Comparison of ENCODE assay signal across 23 cellular contexts in genomic region chr11:123582992-123583504, GRCh38.
DNase-seq lines count a peak whose midpoint lies in the region; ATAC-seq, FAIRE-seq and TF ChIP-seq lines count a peak whose summit lies in the region.
"Had no signal": no experiment of that assay in that cellular context is flagged by ENCODE, and none has a peak within 500 bp of the region (broad histone marks: within the 10 kb centered on the region; RNA-seq: fewer than 3 reads in every experiment).

No MANE protein-coding gene starts in this region.

- no peaks in the 10 kb centered on the region for H3K36me3 ChIP-seq in IMR-90 (ENCODE audit: control insufficient read depth, insufficient read depth, low read length)
- no peaks in the 10 kb centered on the region for H3K36me3 ChIP-seq in HAP-1 (replicated peaks)
- no peaks in the 10 kb centered on the region for H3K36me3 ChIP-seq in mucosa of descending colon (ENCODE audit: low read depth)
- H3K36me3 ChIP-seq: BLaER1 treated with 17β-estradiol and CSF1 and Interleukin-3, amounts not matched to agents 10 nM and 100 nM; SJSA1 had no signal

- H3K4me2 ChIP-seq in IMR-90 (ENCODE audit: low read depth, low read length), result no peak overlapping the region
- H3K4me2 ChIP-seq: BLaER1 treated with 17β-estradiol and CSF1 and Interleukin-3, amounts not matched to agents 10 nM and 100 nM; PC-9 had no signal

- H3K18ac ChIP-seq in IMR-90 (ENCODE audit: low read depth, low read length), result no peak overlapping the region

- H3K14ac ChIP-seq in IMR-90 (replicated peaks; ENCODE audit: low read depth, low read length), result no peak overlapping the region; the same call in 1 of the 2 replicates

- no peak for TF ChIP-seq CTCF in IMR-90 (conservative IDR thresholded peaks at IDR 0.05; ENCODE audit: low read depth, low read length)
- TF ChIP-seq CTCF in endothelial cell (IDR thresholded peaks at IDR 0.05; ENCODE audit: unreplicated experiment), result no peak
- TF ChIP-seq CTCF in mucosa of descending colon (IDR thresholded peaks at IDR 0.05), result no peak

- peak overlapping the region; percentile 72 for H3K4me3 Mint-ChIP-seq in endothelial cell (ENCODE audit: unreplicated experiment)
- H3K4me3 Mint-ChIP-seq: CD4-positive, alpha-beta T cell; HFFc6; T-cell had no signal

- peak; percentile 23 for FAIRE-seq in H54 (lab: Jason Lieb, UNC)
- FAIRE-seq in urothelium cell line (lab: Jason Lieb, UNC), result peak; percentile 88
- FAIRE-seq: A549, D721Med had no signal

- H4K91ac ChIP-seq in IMR-90 (ENCODE audit: insufficient read depth, low read depth, low read length), result no peak overlapping the region

- H3K27me3 ChIP-seq in IMR-90 (ENCODE audit: control insufficient read depth, insufficient read depth, low read length) (no peaks in the 10 kb centered on the region), HAP-1 (ENCODE audit: low read depth) (no peaks in the 10 kb centered on the region)
- H3K27me3 ChIP-seq: BLaER1 treated with 17β-estradiol and CSF1 and Interleukin-3, amounts not matched to agents 10 nM and 100 nM; SJSA1 had no signal

- H3K9me3 ChIP-seq in IMR-90 (ENCODE audit: control insufficient read depth, insufficient read depth, low read length) (no peaks in the 10 kb centered on the region), HAP-1 (no peaks in the 10 kb centered on the region), mucosa of descending colon (no peaks in the 10 kb centered on the region)
- H3K9me3 ChIP-seq: A549; BLaER1 treated with 17β-estradiol and CSF1 and Interleukin-3, amounts not matched to agents 10 nM and 100 nM; SJSA1 had no signal

- POLR2A ChIA-PET in IMR-90 (lab: Charles Lee; ENCODE audit: unreplicated experiment), result no interaction called here

- peaks cover 22% of the 10 kb centered on the region for H3K27me3 Mint-ChIP-seq in endothelial cell (ENCODE audit: unreplicated experiment)
- H3K27me3 Mint-ChIP-seq: CD4-positive, alpha-beta T cell; T-cell had no signal

- peaks cover 7% of the 10 kb centered on the region for H3K9me1 ChIP-seq in IMR-90 (ENCODE audit: insufficient read depth, low read length)

- no peak overlapping the region for H2BK20ac ChIP-seq in IMR-90 (ENCODE audit: low read depth, low read length)

- H3K27ac ChIP-seq in IMR-90 (ENCODE audit: insufficient read depth, low read length), result no peak overlapping the region
- H3K27ac ChIP-seq: BLaER1 treated with 17β-estradiol and CSF1 and Interleukin-3, amounts not matched to agents 10 nM and 100 nM; PC-9; SJSA1 had no signal

- no peak overlapping the region for H4K8ac ChIP-seq in IMR-90 (ENCODE audit: low read depth in 2 of 2, low read length in 2 of 2)

- no peak overlapping the region for H2BK120ac ChIP-seq in IMR-90 (ENCODE audit: low read depth, low read length)

- no peak for TF ChIP-seq POLR2A in H54 (IDR thresholded peaks at IDR 0.05; ENCODE audit: low read depth, low read length)
- no peak for TF ChIP-seq POLR2A in IMR-90 (IDR thresholded peaks at IDR 0.05; ENCODE audit: low read depth, low read length)

- WGBS in IMR-90 (ENCODE audit: extremely low coverage in 2 of 2, insufficient read length in 1 of 2), 2 experiments, result 90% methylated on average over 10 of the region's 12 CpGs; no CpG with 5 or more reads in 1 of the 2 experiments

- no TSS peak for BruUV-seq in IMR-90 (replicated peaks; lab: Mats Ljungman, UMichigan)

- dilution Hi-C loops in IMR-90 (cut with HindIII; ENCODE audit: low sequenced_read_pairs, unreplicated experiment), result no loop called here

- ATAC-seq in IMR-90 (ENCODE audit: low read depth), result no peak
- no peak for ATAC-seq in GM21737 (IDR thresholded peaks at IDR 0.05; ENCODE audit: unreplicated experiment)
- ATAC-seq in mucosa of descending colon, result no peak
- ATAC-seq: A549, Right ventricle myocardium inferior, T-cell had no signal

- peak overlapping the region; percentile 13 for H2BK5ac ChIP-seq in IMR-90 (ENCODE audit: low read depth, low read length, poor library complexity, severe bottlenecking)

- no peak for TF ChIP-seq RAD21 in IMR-90 (IDR thresholded peaks at IDR 0.05; ENCODE audit: low read length)

- no peak overlapping the region for H2AK5ac ChIP-seq in IMR-90 (ENCODE audit: low read depth, low read length)

- peaks cover 25% of the 10 kb centered on the region for H3K36me3 Mint-ChIP-seq in endothelial cell (ENCODE audit: low read depth, unreplicated experiment)
- H3K36me3 Mint-ChIP-seq: T-cell had no signal

- no peak overlapping the region for H3K4ac ChIP-seq in IMR-90 (ENCODE audit: low read depth, low read length)

- H3K9ac ChIP-seq in IMR-90 (ENCODE audit: low read depth, low read length), result no peak overlapping the region
- H3K9ac ChIP-seq: BLaER1 treated with 17β-estradiol and CSF1 and Interleukin-3, amounts not matched to agents 10 nM and 100 nM had no signal

- peak overlapping the region; percentile 55 for H3K27ac Mint-ChIP-seq in endothelial cell (ENCODE audit: unreplicated experiment)
- H3K27ac Mint-ChIP-seq: CD4-positive, alpha-beta T cell; HFFc6; T-cell had no signal

- no peak overlapping the region for H2BK15ac ChIP-seq in IMR-90 (ENCODE audit: low read depth, low read length)

- no peaks in the 10 kb centered on the region for H3K9me3 Mint-ChIP-seq in endothelial cell (ENCODE audit: unreplicated experiment)
- H3K9me3 Mint-ChIP-seq: CD4-positive, alpha-beta T cell; HFFc6; T-cell had no signal

- intact Hi-C loops in IMR-90 (cut with micrococcal nuclease), result no loop called here
- intact Hi-C loops in mucosa of descending colon (cut with DNase I, micrococcal nuclease), result loop anchor here (5.0 to 10.0 kb wide), 2 partner anchors 124 to 132 kb away; no protein-coding TSS in a partner anchor

- peaks cover 48% of the 10 kb centered on the region for H3K4me1 Mint-ChIP-seq in endothelial cell (ENCODE audit: unreplicated experiment)

- H2AK9ac ChIP-seq in IMR-90 (replicated peaks; ENCODE audit: low read depth, low read length, poor library complexity), result no peak overlapping the region

- CTCF ChIA-PET in IMR-90 (lab: Yijun Ruan, JAX), result interaction anchor here (0.6 to 0.7 kb wide), 2 partner anchors 125 to 529 kb away, joined by 3 to 4 read pairs; no protein-coding TSS in a partner anchor

- no peak overlapping the region for H3K56ac ChIP-seq in IMR-90 (ENCODE audit: extremely low read depth, insufficient read depth, low read length)

- DNase-seq in H54 (ENCODE audit: insufficient read length, low spot score), result no peak
- DNase-seq in IMR-90, result no peak
- no peak for DNase-seq in endothelial cell (ENCODE audit: low spot score)
- DNase-seq in urothelium cell line (ENCODE audit: low spot score), result no peak
- no peak for DNase-seq in HAP-1 (ENCODE audit: low spot score in 2 of 2)
- DNase-seq in mucosa of descending colon, result no peak
- DNase-seq: AML-193; CD4-positive, alpha-beta T cell; HFFc6; Kasumi-1; NCI-H1105; NCI-H1436 treated with DMSO at 0.1 percent for 48 hours; NCI-H1930; NCI-H446 treated with DMSO at 0.1 percent for 48 hours; NCI-H526; PC-9; T-cell had no signal

- H3K4me1 ChIP-seq in IMR-90 (ENCODE audit: control insufficient read depth, insufficient read depth, low read length) (no peaks in the 10 kb centered on the region; the same call in 1 of the 2 replicates), HAP-1 (peaks cover 5% of the 10 kb centered on the region; the same call in 1 of the 2 replicates), mucosa of descending colon (ENCODE audit: low read depth) (peaks cover 9% of the 10 kb centered on the region)
- H3K4me1 ChIP-seq: SJSA1 had no signal

- in situ Hi-C loops in IMR-90 (cut with MboI; ENCODE audit: low sequenced_read_pairs) (loop anchor here (5.0 kb wide), 1 partner anchor 124 kb away; no protein-coding TSS in a partner anchor), HAP-1 (cut with MboI; ENCODE audit: low sequenced_read_pairs) (no loop called here)

- no peak overlapping the region for H3K23ac ChIP-seq in IMR-90 (ENCODE audit: low read depth, low read length)

- H4K20me1 ChIP-seq in IMR-90 (ENCODE audit: insufficient read depth, low read length), result peaks cover 4% of the 10 kb centered on the region; the same call in 1 of the 2 replicates

- H3K4me3 ChIP-seq in IMR-90 (ENCODE audit: insufficient read depth, low read depth, low read length), result no peak overlapping the region
- H3K4me3 ChIP-seq in HAP-1, result no peak overlapping the region
- H3K4me3 ChIP-seq in mucosa of descending colon, result no peak overlapping the region
- H3K4me3 ChIP-seq: A549; BLaER1 treated with 17β-estradiol and CSF1 and Interleukin-3, amounts not matched to agents 10 nM and 100 nM; PC-9; SJSA1 had no signal

- H2AFZ ChIP-seq in IMR-90 (replicated peaks; ENCODE audit: low read length, poor library complexity), result no peak overlapping the region
- H2AFZ ChIP-seq: PC-9 had no signal

- no peak overlapping the region for H4K5ac ChIP-seq in IMR-90 (ENCODE audit: low read depth, low read length)

- 0 out of 4 replicates have a peak, but pooled peaks cover 0 to 3% of the 10 kb centered on the region in 2 experiments for H3K79me1 ChIP-seq in IMR-90 (ENCODE audit: low read depth in 1 of 2, low read length in 2 of 2)

TF ChIP-seq in IMR-90, 13 proteins besides CTCF, POLR2A, EP300 and RAD21:
- no peak for TF ChIP-seq MAZ (IDR thresholded peaks at IDR 0.05; ENCODE audit: borderline replicate concordance, low read depth, low read length)
- no peak for TF ChIP-seq ELK1 (IDR thresholded peaks at IDR 0.05; ENCODE audit: borderline replicate concordance, low read depth, low read length)
